Comparison of ENCODE assay signal across 34 cellular contexts in genomic region chr1:162093095-162093494, GRCh38. TPM values are rescaled to one million over a fixed set of nuclear protein-coding genes. Genes with fewer than 3 reads are reported as not detected.
"Had no signal": no experiment of that assay in that cellular context is flagged by ENCODE, and none has a peak within 500 bp of the region (broad histone marks: within the 10 kb centered on the region; RNA-seq: fewer than 3 reads in every experiment).

No MANE protein-coding gene starts in this region.

- H3K4me1 Mint-ChIP-seq: activated CD4-positive, alpha-beta memory T cell treated with anti-CD3 and anti-CD28 coated beads, Interleukin-2, amount 10 ng/mL, durations not matched to agents 7 days and 5 days; activated naive CD8-positive, alpha-beta T cell treated with anti-CD3 and anti-CD28 coated beads for 36 hours; activated T-helper 17 cell treated with anti-CD3 and anti-CD28 coated beads, Interleukin-2, amount 50 U/mL, for 72 hours; central memory CD8-positive, alpha-beta T cell had no signal

- DNase-seq: activated CD4-positive, alpha-beta memory T cell treated with anti-CD3 and anti-CD28 coated beads, Interleukin-2, amount 10 ng/mL, durations not matched to agents 7 days and 5 days; activated CD4-positive, alpha-beta T cell treated with anti-CD3 and anti-CD28 coated beads for 1 hour; activated CD4-positive, alpha-beta T cell treated with anti-CD3 and anti-CD28 coated beads for 48 hours; activated CD4-positive, CD25-positive, alpha-beta regulatory T cell; activated effector memory CD4-positive, alpha-beta T cell treated with anti-CD3 and anti-CD28 coated beads, Interleukin-2, amount 50 U/mL, for 16 hours; activated naive CD4-positive, alpha-beta T cell; activated naive CD4-positive, alpha-beta T cell treated with anti-CD3 and anti-CD28 coated beads, Interleukin-2, amount 50 U/mL, for 16 hours; activated naive CD8-positive, alpha-beta T cell treated with anti-CD3 and anti-CD28 coated beads for 36 hours; activated T-cell treated with anti-CD3 and anti-CD28 coated beads, Interleukin-2, amount 50 U/mL, for 1 hour; activated T-cell treated with anti-CD3 and anti-CD28 coated beads, Interleukin-2, amount 50 U/mL, for 72 hours; amygdala; Karpas-422; NCI-H1048; NCI-H1105 treated with DMSO at 0.1 percent for 48 hours; NCI-H1436; NCI-H1694; NCI-H1930; NCI-H2081 treated with DMSO at 0.1 percent for 48 hours; NCI-H510A; NCI-H526; NCI-H748 treated with DMSO at 0.1 percent for 48 hours; NK-92 treated with Interleukin-12 subunit alpha and Interleukin-12 subunit beta, amount 100 ng/mL, for 24 hours; SHP77; SJCRH30; T1000; WERI-Rb-1 had no signal

- H3K27ac Mint-ChIP-seq: activated CD4-positive, alpha-beta memory T cell treated with anti-CD3 and anti-CD28 coated beads, Interleukin-2, amount 10 ng/mL, durations not matched to agents 7 days and 5 days; activated naive CD8-positive, alpha-beta T cell treated with anti-CD3 and anti-CD28 coated beads for 36 hours; activated T-cell treated with anti-CD3 and anti-CD28 coated beads, Interleukin-2, amount 50 U/mL, for 72 hours; activated T-helper 17 cell treated with anti-CD3 and anti-CD28 coated beads, Interleukin-2, amount 50 U/mL, for 72 hours had no signal

- H3K4me3 ChIP-seq: ascending aorta, cardiac muscle cell, SJCRH30, SK-N-MC had no signal

- ATAC-seq: activated T-cell treated with anti-CD3 and anti-CD28 coated beads, Interleukin-2, amount 50 U/mL, for 72 hours; activated T-helper 17 cell treated with anti-CD3 and anti-CD28 coated beads, Interleukin-2, amount 50 U/mL, for 72 hours had no signal

- H3K27me3 ChIP-seq: ascending aorta, cardiac muscle cell, SJCRH30 had no signal

- H3K36me3 ChIP-seq: ascending aorta, cardiac muscle cell, SJCRH30 had no signal

- H3K27ac ChIP-seq: cardiac muscle cell, SJCRH30, SK-N-MC had no signal

- H3K4me1 ChIP-seq: SJCRH30 had no signal

- H3K9me3 Mint-ChIP-seq: activated CD4-positive, alpha-beta memory T cell treated with anti-CD3 and anti-CD28 coated beads, Interleukin-2, amount 10 ng/mL, durations not matched to agents 7 days and 5 days; activated naive CD8-positive, alpha-beta T cell treated with anti-CD3 and anti-CD28 coated beads for 36 hours; activated T-cell treated with anti-CD3 and anti-CD28 coated beads, Interleukin-2, amount 50 U/mL, for 72 hours; activated T-helper 17 cell treated with anti-CD3 and anti-CD28 coated beads, Interleukin-2, amount 50 U/mL, for 72 hours; central memory CD8-positive, alpha-beta T cell had no signal

- H3K36me3 Mint-ChIP-seq: activated naive CD8-positive, alpha-beta T cell treated with anti-CD3 and anti-CD28 coated beads for 36 hours had no signal

- H3K4me3 Mint-ChIP-seq: activated CD4-positive, alpha-beta memory T cell treated with anti-CD3 and anti-CD28 coated beads, Interleukin-2, amount 10 ng/mL, durations not matched to agents 7 days and 5 days; activated naive CD8-positive, alpha-beta T cell treated with anti-CD3 and anti-CD28 coated beads for 36 hours; activated T-cell treated with anti-CD3 and anti-CD28 coated beads, Interleukin-2, amount 50 U/mL, for 72 hours; activated T-helper 17 cell treated with anti-CD3 and anti-CD28 coated beads, Interleukin-2, amount 50 U/mL, for 72 hours; central memory CD8-positive, alpha-beta T cell had no signal

- H3K9me3 ChIP-seq: ascending aorta, SJCRH30 had no signal

RNA-seq across cellular contexts. Expression of gene NOS1AP, which starts 23.6 kb away (rescaled TPM):
- total RNA-seq: RPMI7951; T-helper 1 cell treated with Interleukin-12 subunit alpha and Interleukin-12 subunit beta and Interleukin-4 antibody, amounts not matched to agents 30 ng/mL and 1 ng/mL, for 36 hours; T-helper 2 cell treated with Interferon-gamma antibody and Interleukin-4, amounts not matched to agents 100 ng/mL and 5 ng/mL, for 36 hours had no signal
